ENCODE assay signal across 8 cellular contexts in the genomic region with DNA sequence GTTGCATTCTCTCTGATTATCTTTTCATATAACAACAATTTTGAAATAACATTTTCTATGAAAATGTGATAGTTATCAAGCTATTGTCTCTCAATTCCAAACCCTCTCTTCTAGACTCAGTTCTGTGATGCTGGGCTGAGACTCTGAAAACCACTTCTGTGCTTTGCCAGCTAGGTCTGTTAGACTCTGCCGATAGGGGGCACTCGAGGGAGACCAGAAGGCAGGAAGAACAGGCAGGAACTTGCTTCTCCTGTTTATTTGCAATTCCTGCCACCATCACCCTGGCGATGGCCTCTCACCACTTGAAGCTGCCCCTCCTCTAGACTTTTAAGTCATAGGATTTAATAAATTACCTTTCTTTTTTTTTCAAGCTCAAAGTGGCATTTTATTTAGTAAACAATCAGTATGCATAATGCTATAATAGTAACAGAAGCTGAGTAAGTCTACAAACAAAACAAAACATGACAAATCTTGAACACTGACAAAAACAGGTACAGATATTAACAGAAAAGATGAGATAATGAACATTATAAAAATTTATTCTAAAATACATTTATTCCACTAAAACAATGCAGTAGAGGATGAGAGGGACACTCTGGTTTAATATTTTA. TPM values are rescaled to one million over a fixed set of nuclear protein-coding genes. Genes with fewer than 3 reads are reported as not detected.
DNase-seq lines count a peak whose midpoint lies in the region; TF ChIP-seq lines count a peak whose summit lies in the region.

No MANE protein-coding gene starts in this region.

- H3K27me3 Mint-ChIP-seq in CD8-positive, alpha-beta memory T cell: no peaks in the 10 kb centered on the region

- TF ChIP-seq CTCF in OCI-LY3 (IDR thresholded peaks at IDR 0.05; ENCODE audit: low read depth, low read length) (peak; percentile 84), fibroblast of lung (conservative IDR thresholded peaks at IDR 0.05 in 1 of 2, IDR thresholded peaks at IDR 0.05 in 1 of 2; ENCODE audit: low read depth in 1 of 2, low read length in 2 of 2) (peak; percentile 70 to 85), osteoblast (IDR thresholded peaks at IDR 0.05; ENCODE audit: extremely low read depth, low read depth, low read length) (peak; percentile 88), transverse colon (IDR thresholded peaks at IDR 0.05) (peak; percentile 50 to 71 (median 59))

- DNase-seq in CD8-positive, alpha-beta memory T cell: peak; percentile 17 to 69 (median 43)
- DNase-seq in GM19240 (ENCODE audit: insufficient read length, low spot score) (peak; percentile 41), HPDE6-E6E7 (ENCODE audit: extremely low spot score) (peak; percentile 77), activated T-cell treated with anti-CD3 and anti-CD28 coated beads for 4 hours (peak; percentile 50), fibroblast of lung (ENCODE audit: low read depth in 2 of 2) (peak; percentile 51 to 75), osteoblast (ENCODE audit: insufficient read length, low spot score, missing footprints) (peak; percentile 61), transverse colon (peak; percentile 80)

- in situ Hi-C loops in transverse colon (cut with MboI; ENCODE audit: low pct_ligation_motif_present in 1 of 4, low pct_unique_long_range_greater_than_20kb in 1 of 4, low sequenced_read_pairs in 3 of 4): no loop called here

- H3K4me3 Mint-ChIP-seq in CD8-positive, alpha-beta memory T cell: no peak overlapping the region

- H4K20me1 ChIP-seq in OCI-LY3 (ENCODE audit: insufficient read depth, low read length): no peaks in the 10 kb centered on the region
- H4K20me1 ChIP-seq in fibroblast of lung (ENCODE audit: control insufficient read depth, extremely low read depth, insufficient read depth, low read length): no peaks in the 10 kb centered on the region
- H4K20me1 ChIP-seq in osteoblast (ENCODE audit: insufficient read depth, low read length): no peaks in the 10 kb centered on the region

- H3K4me1 Mint-ChIP-seq in CD8-positive, alpha-beta memory T cell: peaks cover 0 to 3% (median 0%) of the 10 kb centered on the region in 3 donors

- H3K79me2 ChIP-seq in OCI-LY3 (ENCODE audit: low read length) (no peaks in the 10 kb centered on the region), fibroblast of lung (ENCODE audit: control insufficient read depth, insufficient read depth, low read length) (no peaks in the 10 kb centered on the region), osteoblast (ENCODE audit: insufficient read depth, low read length) (no peaks in the 10 kb centered on the region)

- peak overlapping the region in 2 of 8 donors; percentile 15 to 24 for H3K27ac Mint-ChIP-seq in CD8-positive, alpha-beta memory T cell

- H3K27me3 ChIP-seq in CD8-positive, alpha-beta memory T cell (ENCODE audit: insufficient read depth, low read length, poor library complexity, severe bottlenecking): no peaks in the 10 kb centered on the region
- no peaks in the 10 kb centered on the region for H3K27me3 ChIP-seq in OCI-LY3 (ENCODE audit: low read depth, low read length)
- H3K27me3 ChIP-seq in fibroblast of lung (ENCODE audit: control insufficient read depth, insufficient read depth, low read length): no peaks in the 10 kb centered on the region
- no peaks in the 10 kb centered on the region for H3K27me3 ChIP-seq in osteoblast (ENCODE audit: insufficient read depth, low read length)
- no peaks in the 10 kb centered on the region for H3K27me3 ChIP-seq in transverse colon

- TF ChIP-seq EP300 in transverse colon (IDR thresholded peaks at IDR 0.05; ENCODE audit: low read depth): no peak

- no peaks in the 10 kb centered on the region for H3K9me3 Mint-ChIP-seq in CD8-positive, alpha-beta memory T cell

- WGBS in transverse colon (ENCODE audit: low coverage in 1 of 2), 2 donors: 15 to 25% methylated on average over 2 to 3 of the region's 3 CpGs

- peaks cover 6 to 15% (median 15%) of the 10 kb centered on the region in 3 donors for H3K36me3 Mint-ChIP-seq in CD8-positive, alpha-beta memory T cell

- no peak for TF ChIP-seq POLR2A in transverse colon (IDR thresholded peaks at IDR 0.05)

- H3K27ac ChIP-seq in CD8-positive, alpha-beta memory T cell (ENCODE audit: low read depth, low read length): no peak overlapping the region
- H3K27ac ChIP-seq in OCI-LY3 (ENCODE audit: low read length) (no peak overlapping the region), fibroblast of lung (ENCODE audit: insufficient read depth, low read length) (no peak overlapping the region), osteoblast (ENCODE audit: low read depth, low read length) (no peak overlapping the region), transverse colon (no peak overlapping the region)

- no peak overlapping the region for H3K4me2 ChIP-seq in OCI-LY3 (ENCODE audit: low read length)
- no peak overlapping the region for H3K4me2 ChIP-seq in fibroblast of lung (ENCODE audit: extremely low read depth, insufficient read depth, low read length)
- H3K4me2 ChIP-seq in osteoblast (ENCODE audit: insufficient read depth, low read length): no peak overlapping the region

- POLR2A ChIA-PET in CD8-positive, alpha-beta memory T cell (lab: Charles Lee): no interaction called here

- H3K9ac ChIP-seq in OCI-LY3 (ENCODE audit: low read length) (no peak overlapping the region), fibroblast of lung (ENCODE audit: insufficient read depth, low read length) (no peak overlapping the region)

- intact Hi-C loops in transverse colon (cut with DNase I; ENCODE audit: low total_unique reads): no loop called here

- CTCF ChIA-PET in CD8-positive, alpha-beta memory T cell (lab: Charles Lee): interaction anchor here (0.7 to 1.5 kb wide), 5 partner anchors 11 to 355 kb away, joined by 3 read pairs; no protein-coding TSS in a partner anchor

- H3K4me1 ChIP-seq in CD8-positive, alpha-beta memory T cell (ENCODE audit: insufficient read depth, low read length): no peaks in the 10 kb centered on the region
- H3K4me1 ChIP-seq in OCI-LY3 (ENCODE audit: low read length) (no peaks in the 10 kb centered on the region), fibroblast of lung (ENCODE audit: control insufficient read depth, extremely low read depth, insufficient read depth, low read length) (peaks cover 8% of the 10 kb centered on the region), osteoblast (ENCODE audit: insufficient read depth, low read length) (peaks cover 31% of the 10 kb centered on the region), transverse colon (peaks cover 0 to 21% (median 8%) of the 10 kb centered on the region in 4 donors)

- no peaks in the 10 kb centered on the region for H3K9me3 ChIP-seq in CD8-positive, alpha-beta memory T cell (ENCODE audit: low read length)
- H3K9me3 ChIP-seq in OCI-LY3 (ENCODE audit: insufficient read depth, low read length) (no peaks in the 10 kb centered on the region), fibroblast of lung (ENCODE audit: control insufficient read depth, insufficient read depth, low read depth, low read length) (no peaks in the 10 kb centered on the region), osteoblast (ENCODE audit: low read depth, low read length) (no peaks in the 10 kb centered on the region), transverse colon (no peaks in the 10 kb centered on the region)

- H2AFZ ChIP-seq in OCI-LY3 (ENCODE audit: low read depth, low read length) (no peak overlapping the region), fibroblast of lung (ENCODE audit: low read length) (no peak overlapping the region), osteoblast (ENCODE audit: low read length) (no peak overlapping the region)

- H3K4me3 ChIP-seq in CD8-positive, alpha-beta memory T cell (ENCODE audit: low read length): no peak overlapping the region
- H3K4me3 ChIP-seq in OCI-LY3 (ENCODE audit: low read length) (no peak overlapping the region), fibroblast of lung (replicated peaks in 1 of 4; ENCODE audit: control extremely low read depth in 1 of 4, insufficient read depth in 1 of 4, low read depth in 3 of 4, low read length in 4 of 4) (no peak overlapping the region), osteoblast (ENCODE audit: insufficient read depth, low read length) (no peak overlapping the region), transverse colon (no peak overlapping the region)

- H3K36me3 ChIP-seq in CD8-positive, alpha-beta memory T cell (ENCODE audit: insufficient read depth, low read length): no peaks in the 10 kb centered on the region
- H3K36me3 ChIP-seq in OCI-LY3 (replicated peaks; ENCODE audit: low read depth, low read length) (no peaks in the 10 kb centered on the region), fibroblast of lung (ENCODE audit: control insufficient read depth, insufficient read depth, low read length) (no peaks in the 10 kb centered on the region), osteoblast (ENCODE audit: insufficient read depth, low read length) (no peaks in the 10 kb centered on the region), transverse colon (no peaks in the 10 kb centered on the region)

RNA-seq across cellular contexts. Expression of gene RASL11B, which starts 49.7 kb away (rescaled TPM):
- under 1 TPM in 1 of 2 experiments, not detected in 1; 0.27 TPM for total RNA-seq in CD8-positive, alpha-beta memory T cell
- 0.12 TPM for polyA plus RNA-seq in CD8-positive, alpha-beta memory T cell
- 0.26 and 2.1 TPM in 2 replicates for total RNA-seq in fibroblast of lung
- polyA plus RNA-seq in fibroblast of lung: 2.3 and 15.2 TPM in 2 replicates
- 1.6 and 9.0 TPM in 2 replicates for polyA plus RNA-seq in fibroblast of lung (2012)
- 1.6 and 5.9 TPM in 2 replicates for polyA minus RNA-seq in fibroblast of lung (ENCODE audit: low replicate concordance)
- under 0.01 TPM in 1 of 2 replicates, not detected in the other for total RNA-seq in osteoblast
- total RNA-seq in transverse colon: under 1 TPM in 2 of 4 donors, not detected in 2; 0.55 to 0.64 TPM
